Comparison of ENCODE assay signal across 8 cellular contexts in the genomic region with DNA sequence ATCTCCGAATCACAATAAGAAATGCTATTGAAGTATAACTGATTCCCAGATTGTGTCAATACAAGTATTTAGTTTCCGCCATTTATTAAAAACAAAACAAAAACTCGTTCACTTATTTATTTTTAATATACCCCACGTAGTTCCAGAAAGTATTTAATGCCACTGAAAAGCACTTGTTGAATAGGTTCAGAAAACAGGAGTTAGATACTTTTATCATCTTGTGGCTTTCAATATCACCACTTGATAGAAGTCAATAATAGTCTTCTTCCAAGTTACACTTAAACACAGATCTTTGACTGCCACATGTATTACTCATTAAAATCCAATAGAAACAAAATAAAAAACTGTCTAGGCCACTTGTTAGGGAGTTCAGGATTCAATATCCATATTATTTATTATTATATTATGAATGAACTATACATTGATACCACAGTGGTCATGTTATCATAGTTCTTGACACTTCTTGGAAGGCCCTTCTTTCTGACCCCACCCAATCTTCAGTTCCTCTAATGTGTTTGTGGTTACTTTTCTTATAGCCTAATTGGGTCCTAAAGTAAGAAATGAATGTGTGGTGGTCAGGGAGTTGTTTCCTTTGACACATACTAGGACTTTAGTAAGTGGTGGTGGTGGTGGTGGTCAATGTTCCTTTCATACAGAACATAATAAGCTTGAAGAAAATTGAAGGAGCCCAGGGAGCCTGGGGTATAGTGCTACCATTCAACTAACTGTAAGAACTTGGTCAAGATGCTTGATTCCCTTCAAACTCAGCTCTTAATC.
A peak's percentile ranks its signal among the peaks of the same experiment; 100 is the strongest.
DNase-seq lines count a peak whose midpoint lies in the region; ATAC-seq and FAIRE-seq lines count a peak whose summit lies in the region.

No MANE protein-coding gene starts in this region.

- no peaks in the 10 kb centered on the region for H3K27me3 Mint-ChIP-seq in naive B cell
- H3K27me3 Mint-ChIP-seq in T-helper 17 cell, result no peaks in the 10 kb centered on the region

- DNase-seq in naive B cell (peak; percentile 1), LoVo (ENCODE audit: low spot score) (no peak), small intestine (no peak), T-helper 17 cell (no peak)
- no peak for DNase-seq in central memory CD4-positive, alpha-beta T cell

- WGBS in small intestine, 3 donors, result 64 to 75% (median 65%) methylated on average over 4 of the region's 4 CpGs

- H3K4me1 Mint-ChIP-seq in naive B cell, result peaks cover 6 to 15% (median 8%) of the 10 kb centered on the region in 3 donors
- H3K4me1 Mint-ChIP-seq in T-helper 17 cell, result peaks cover 9% of the 10 kb centered on the region

- peaks cover 0 to 2% (median 0%) of the 10 kb centered on the region in 7 donors for H3K9me3 Mint-ChIP-seq in naive B cell

- H3K27ac ChIP-seq in small intestine (ENCODE audit: low read depth in 1 of 2, low read length in 1 of 2), result no peak overlapping the region

- FAIRE-seq in small intestine (lab: Jason Lieb, UNC), result no peak

- H3K4me1 ChIP-seq in small intestine (ENCODE audit: control insufficient read depth in 2 of 2, insufficient read depth in 1 of 2, low read depth in 1 of 2, low read length in 1 of 2), result no peaks in the 10 kb centered on the region

- H3K9me3 ChIP-seq in small intestine (ENCODE audit: control insufficient read depth, low read depth) (no peaks in the 10 kb centered on the region), T-helper 17 cell (ENCODE audit: control insufficient read depth, low read length, poor library complexity, severe bottlenecking) (no peaks in the 10 kb centered on the region)

- H3K36me3 Mint-ChIP-seq in naive B cell (peaks cover 0 to 5% of the 10 kb centered on the region in 2 donors), T-helper 17 cell (ENCODE audit: low read depth) (peaks cover 4% of the 10 kb centered on the region)

- no peaks in the 10 kb centered on the region for H3K36me3 ChIP-seq in small intestine (ENCODE audit: control insufficient read depth in 2 of 2, insufficient read depth in 2 of 2, low read length in 2 of 2)

- peak overlapping the region in 1 of 6 donors; percentile 73 for H3K27ac Mint-ChIP-seq in naive B cell
- H3K27ac Mint-ChIP-seq in T-helper 17 cell, result no peak overlapping the region

- H3K27me3 ChIP-seq in small intestine (ENCODE audit: control insufficient read depth in 2 of 2, insufficient read depth in 2 of 2, low read length in 2 of 2), result no peaks in the 10 kb centered on the region

- H3K4me3 ChIP-seq in small intestine (ENCODE audit: low read depth in 1 of 2, low read length in 2 of 2), result no peak overlapping the region

- ATAC-seq in GM19023 (IDR thresholded peaks at IDR 0.05; ENCODE audit: unreplicated experiment), result peak; percentile 96
- ATAC-seq in GM21737 (IDR thresholded peaks at IDR 0.05; ENCODE audit: unreplicated experiment), result peak; percentile 96
- ATAC-seq in HG03378 (IDR thresholded peaks at IDR 0.05; ENCODE audit: unreplicated experiment), result peak; percentile 98
- ATAC-seq in naive B cell (ENCODE audit: low read depth in 2 of 2), result peak; percentile 39 to 48
- no peak for ATAC-seq in T-helper 17 cell

- H3K4me3 Mint-ChIP-seq in naive B cell (peak overlapping the region in 1 of 8 donors; percentile 34), T-helper 17 cell (no peak overlapping the region)
